1 cellular context compared by ENCODE assay signal in the genomic region with DNA sequence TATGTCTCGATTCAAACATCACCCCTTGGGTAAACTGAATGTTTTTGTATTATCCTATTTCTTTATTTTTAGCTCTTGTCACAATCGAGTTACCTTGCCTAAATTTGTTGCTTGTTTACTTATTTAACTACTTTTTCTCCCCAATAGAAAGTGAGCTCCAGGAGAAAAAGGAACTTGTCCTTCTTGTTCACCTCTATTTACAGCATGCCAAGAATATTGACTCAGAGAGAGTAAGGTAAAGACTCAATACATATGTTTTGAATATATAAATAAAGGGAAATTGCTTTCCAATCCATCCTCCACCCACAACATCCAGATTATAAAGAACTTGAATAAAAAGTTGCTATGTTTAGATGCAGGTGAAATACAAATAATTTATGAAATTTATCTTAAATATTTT.
TF ChIP-seq lines count a peak whose summit lies in the region.

No MANE protein-coding gene starts in this region.

TF ChIP-seq in GM23338, 12 proteins besides CTCF, POLR2A, EP300 and RAD21 (continued from another document):
- TF ChIP-seq, protein P1, sequence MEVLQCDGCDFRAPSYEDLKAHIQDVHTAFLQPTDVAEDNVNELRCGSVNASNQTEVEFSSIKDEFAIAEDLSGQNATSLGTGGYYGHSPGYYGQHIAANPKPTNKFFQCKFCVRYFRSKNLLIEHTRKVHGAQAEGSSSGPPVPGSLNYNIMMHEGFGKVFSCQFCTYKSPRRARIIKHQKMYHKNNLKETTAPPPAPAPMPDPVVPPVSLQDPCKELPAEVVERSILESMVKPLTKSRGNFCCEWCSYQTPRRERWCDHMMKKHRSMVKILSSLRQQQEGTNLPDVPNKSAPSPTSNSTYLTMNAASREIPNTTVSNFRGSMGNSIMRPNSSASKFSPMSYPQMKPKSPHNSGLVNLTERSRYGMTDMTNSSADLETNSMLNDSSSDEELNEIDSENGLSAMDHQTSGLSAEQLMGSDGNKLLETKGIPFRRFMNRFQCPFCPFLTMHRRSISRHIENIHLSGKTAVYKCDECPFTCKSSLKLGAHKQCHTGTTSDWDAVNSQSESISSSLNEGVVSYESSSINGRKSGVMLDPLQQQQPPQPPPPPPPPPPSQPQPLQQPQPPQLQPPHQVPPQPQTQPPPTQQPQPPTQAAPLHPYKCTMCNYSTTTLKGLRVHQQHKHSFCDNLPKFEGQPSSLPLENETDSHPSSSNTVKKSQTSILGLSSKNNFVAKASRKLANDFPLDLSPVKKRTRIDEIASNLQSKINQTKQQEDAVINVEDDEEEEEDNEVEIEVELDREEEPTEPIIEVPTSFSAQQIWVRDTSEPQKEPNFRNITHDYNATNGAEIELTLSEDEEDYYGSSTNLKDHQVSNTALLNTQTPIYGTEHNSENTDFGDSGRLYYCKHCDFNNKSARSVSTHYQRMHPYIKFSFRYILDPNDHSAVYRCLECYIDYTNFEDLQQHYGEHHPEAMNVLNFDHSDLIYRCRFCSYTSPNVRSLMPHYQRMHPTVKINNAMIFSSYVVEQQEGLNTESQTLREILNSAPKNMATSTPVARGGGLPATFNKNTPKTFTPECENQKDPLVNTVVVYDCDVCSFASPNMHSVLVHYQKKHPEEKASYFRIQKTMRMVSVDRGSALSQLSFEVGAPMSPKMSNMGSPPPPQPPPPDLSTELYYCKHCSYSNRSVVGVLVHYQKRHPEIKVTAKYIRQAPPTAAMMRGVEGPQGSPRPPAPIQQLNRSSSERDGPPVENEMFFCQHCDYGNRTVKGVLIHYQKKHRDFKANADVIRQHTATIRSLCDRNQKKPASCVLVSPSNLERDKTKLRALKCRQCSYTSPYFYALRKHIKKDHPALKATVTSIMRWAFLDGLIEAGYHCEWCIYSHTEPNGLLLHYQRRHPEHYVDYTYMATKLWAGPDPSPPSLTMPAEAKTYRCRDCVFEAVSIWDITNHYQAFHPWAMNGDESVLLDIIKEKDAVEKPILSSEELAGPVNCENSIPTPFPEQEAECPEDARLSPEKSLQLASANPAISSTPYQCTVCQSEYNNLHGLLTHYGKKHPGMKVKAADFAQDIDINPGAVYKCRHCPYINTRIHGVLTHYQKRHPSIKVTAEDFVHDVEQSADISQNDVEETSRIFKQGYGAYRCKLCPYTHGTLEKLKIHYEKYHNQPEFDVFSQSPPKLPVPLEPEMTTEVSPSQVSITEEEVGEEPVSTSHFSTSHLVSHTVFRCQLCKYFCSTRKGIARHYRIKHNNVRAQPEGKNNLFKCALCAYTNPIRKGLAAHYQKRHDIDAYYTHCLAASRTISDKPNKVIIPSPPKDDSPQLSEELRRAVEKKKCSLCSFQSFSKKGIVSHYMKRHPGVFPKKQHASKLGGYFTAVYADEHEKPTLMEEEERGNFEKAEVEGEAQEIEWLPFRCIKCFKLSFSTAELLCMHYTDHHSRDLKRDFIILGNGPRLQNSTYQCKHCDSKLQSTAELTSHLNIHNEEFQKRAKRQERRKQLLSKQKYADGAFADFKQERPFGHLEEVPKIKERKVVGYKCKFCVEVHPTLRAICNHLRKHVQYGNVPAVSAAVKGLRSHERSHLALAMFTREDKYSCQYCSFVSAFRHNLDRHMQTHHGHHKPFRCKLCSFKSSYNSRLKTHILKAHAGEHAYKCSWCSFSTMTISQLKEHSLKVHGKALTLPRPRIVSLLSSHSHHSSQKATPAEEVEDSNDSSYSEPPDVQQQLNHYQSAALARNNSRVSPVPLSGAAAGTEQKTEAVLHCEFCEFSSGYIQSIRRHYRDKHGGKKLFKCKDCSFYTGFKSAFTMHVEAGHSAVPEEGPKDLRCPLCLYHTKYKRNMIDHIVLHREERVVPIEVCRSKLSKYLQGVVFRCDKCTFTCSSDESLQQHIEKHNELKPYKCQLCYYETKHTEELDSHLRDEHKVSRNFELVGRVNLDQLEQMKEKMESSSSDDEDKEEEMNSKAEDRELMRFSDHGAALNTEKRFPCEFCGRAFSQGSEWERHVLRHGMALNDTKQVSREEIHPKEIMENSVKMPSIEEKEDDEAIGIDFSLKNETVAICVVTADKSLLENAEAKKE (CRISPR knock-in tag; IDR thresholded peaks at IDR 0.05) = no peak
- no peak for TF ChIP-seq EZH2 (IDR thresholded peaks at IDR 0.05; ENCODE audit: low read depth, unreplicated experiment)
- no peak for TF ChIP-seq ZNF114 (CRISPR knock-in tag; IDR thresholded peaks at IDR 0.05)
- no peak for TF ChIP-seq JUNB (IDR thresholded peaks at IDR 0.05; ENCODE audit: unreplicated experiment)
- TF ChIP-seq EZH2phosphoT487 (IDR thresholded peaks at IDR 0.05; ENCODE audit: unreplicated experiment) = no peak
- TF ChIP-seq, protein P2, sequence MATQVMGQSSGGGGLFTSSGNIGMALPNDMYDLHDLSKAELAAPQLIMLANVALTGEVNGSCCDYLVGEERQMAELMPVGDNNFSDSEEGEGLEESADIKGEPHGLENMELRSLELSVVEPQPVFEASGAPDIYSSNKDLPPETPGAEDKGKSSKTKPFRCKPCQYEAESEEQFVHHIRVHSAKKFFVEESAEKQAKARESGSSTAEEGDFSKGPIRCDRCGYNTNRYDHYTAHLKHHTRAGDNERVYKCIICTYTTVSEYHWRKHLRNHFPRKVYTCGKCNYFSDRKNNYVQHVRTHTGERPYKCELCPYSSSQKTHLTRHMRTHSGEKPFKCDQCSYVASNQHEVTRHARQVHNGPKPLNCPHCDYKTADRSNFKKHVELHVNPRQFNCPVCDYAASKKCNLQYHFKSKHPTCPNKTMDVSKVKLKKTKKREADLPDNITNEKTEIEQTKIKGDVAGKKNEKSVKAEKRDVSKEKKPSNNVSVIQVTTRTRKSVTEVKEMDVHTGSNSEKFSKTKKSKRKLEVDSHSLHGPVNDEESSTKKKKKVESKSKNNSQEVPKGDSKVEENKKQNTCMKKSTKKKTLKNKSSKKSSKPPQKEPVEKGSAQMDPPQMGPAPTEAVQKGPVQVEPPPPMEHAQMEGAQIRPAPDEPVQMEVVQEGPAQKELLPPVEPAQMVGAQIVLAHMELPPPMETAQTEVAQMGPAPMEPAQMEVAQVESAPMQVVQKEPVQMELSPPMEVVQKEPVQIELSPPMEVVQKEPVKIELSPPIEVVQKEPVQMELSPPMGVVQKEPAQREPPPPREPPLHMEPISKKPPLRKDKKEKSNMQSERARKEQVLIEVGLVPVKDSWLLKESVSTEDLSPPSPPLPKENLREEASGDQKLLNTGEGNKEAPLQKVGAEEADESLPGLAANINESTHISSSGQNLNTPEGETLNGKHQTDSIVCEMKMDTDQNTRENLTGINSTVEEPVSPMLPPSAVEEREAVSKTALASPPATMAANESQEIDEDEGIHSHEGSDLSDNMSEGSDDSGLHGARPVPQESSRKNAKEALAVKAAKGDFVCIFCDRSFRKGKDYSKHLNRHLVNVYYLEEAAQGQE (IDR thresholded peaks at IDR 0.05; ENCODE audit: unreplicated experiment) = no peak
